24 cellular contexts compared by ENCODE assay signal in the genomic region with DNA sequence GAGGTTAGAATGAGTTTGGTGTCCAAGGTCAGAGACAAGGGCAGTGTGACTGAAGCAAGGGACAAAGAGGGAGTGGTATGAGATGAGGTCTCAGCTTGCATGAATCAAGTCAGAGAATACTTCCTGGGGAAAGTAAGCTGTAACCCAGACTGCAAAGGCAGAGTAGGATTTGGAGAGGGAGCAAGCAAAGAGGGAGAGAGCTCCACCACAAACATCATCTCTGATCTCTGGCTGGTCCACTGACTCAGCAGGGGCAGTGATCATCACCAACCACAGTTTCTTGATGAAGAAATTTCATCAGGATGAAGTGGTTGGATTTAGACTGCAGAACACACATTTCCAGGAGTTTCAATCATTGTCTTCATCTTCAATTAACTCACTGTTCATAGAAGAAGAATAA.
"Had no signal": no experiment of that assay in that cellular context is flagged by ENCODE, and none has a peak within 500 bp of the region (broad histone marks: within the 10 kb centered on the region; RNA-seq: fewer than 3 reads in every experiment).

No MANE protein-coding gene starts in this region.

- DNase-seq: activated CD4-positive, alpha-beta T cell treated with anti-CD3 and anti-CD28 coated beads for 48 hours; activated CD4-positive, alpha-beta T cell treated with anti-CD3 and anti-CD28 coated beads, Interleukin-2, amount 50 U/mL, for 4 hours; activated CD4-positive, CD25-positive, alpha-beta regulatory T cell treated with anti-CD3 and anti-CD28 coated beads, Interleukin-2, amount 50 U/mL, for 72 hours; activated CD8-positive, alpha-beta memory T cell treated with anti-CD3 and anti-CD28 coated beads, Interleukin-2, amount 50 U/mL, for 48 hours; activated CD8-positive, alpha-beta T cell treated with anti-CD3 and anti-CD28 coated beads, Interleukin-2, amount 10 ng/mL, durations not matched to agents 7 days and 5 days; activated effector memory CD4-positive, alpha-beta T cell treated with anti-CD3 and anti-CD28 coated beads, Interleukin-2, amount 50 U/mL, for 16 hours; activated naive CD4-positive, alpha-beta T cell treated with Interleukin-2 at 50 U/mL for 16 hours; activated naive CD8-positive, alpha-beta T cell treated with anti-CD3 and anti-CD28 coated beads, Interleukin-2, amount 50 U/mL, for 24 hours; activated T-cell treated with anti-CD3 and anti-CD28 coated beads, Interleukin-2, amount 50 U/mL, for 1 hour; amygdala; cerebellar nuclear complex; KG1; MM.1S; NCI-H1105 treated with DMSO at 0.1 percent for 48 hours; NCI-H1436 treated with DMSO at 0.1 percent for 48 hours; NCI-H187; NCI-H2081; SHP77 treated with DMSO at 0.1 percent for 48 hours had no signal

- H3K4me1 Mint-ChIP-seq: activated naive CD8-positive, alpha-beta T cell treated with anti-CD3 and anti-CD28 coated beads, Interleukin-2, amount 50 U/mL, for 24 hours had no signal

- H3K36me3 Mint-ChIP-seq: activated naive CD4-positive, alpha-beta T cell treated with anti-CD3 and anti-CD28 coated beads, Interleukin-2, amount 50 U/mL, for 72 hours; brain; WTC11 had no signal

- H3K27ac Mint-ChIP-seq: activated CD8-positive, alpha-beta T cell treated with anti-CD3 and anti-CD28 coated beads, Interleukin-2, amount 10 ng/mL, durations not matched to agents 7 days and 5 days; activated naive CD8-positive, alpha-beta T cell treated with anti-CD3 and anti-CD28 coated beads, Interleukin-2, amount 50 U/mL, for 24 hours; activated T-helper 1 cell treated with anti-CD3 and anti-CD28 coated beads, Interleukin-12 subunit alpha, Interleukin-12 subunit beta, Interleukin-2, Interleukin-4 antibody, amounts not matched to agents 30 ng/mL and 10 ng/mL and 1 ng/mL, durations not matched to agents 14 hours and 24 hours and 36 hours; brain; T-helper 1 cell treated with Interleukin-12 subunit alpha and Interleukin-12 subunit beta and Interleukin-4 antibody, amounts not matched to agents 30 μg/mL and 1 μg/mL, for 36 hours; WTC11 had no signal

- ATAC-seq: activated CD8-positive, alpha-beta T cell treated with anti-CD3 and anti-CD28 coated beads, Interleukin-2, amount 10 ng/mL, durations not matched to agents 7 days and 5 days; activated naive CD4-positive, alpha-beta T cell treated with anti-CD3 and anti-CD28 coated beads, Interleukin-2, amount 50 U/mL, for 72 hours; activated naive CD8-positive, alpha-beta T cell treated with anti-CD3 and anti-CD28 coated beads, Interleukin-2, amount 50 U/mL, for 24 hours; WTC11 had no signal

- H3K9me3 Mint-ChIP-seq: activated naive CD8-positive, alpha-beta T cell treated with anti-CD3 and anti-CD28 coated beads, Interleukin-2, amount 50 U/mL, for 24 hours; activated T-helper 1 cell treated with anti-CD3 and anti-CD28 coated beads, Interleukin-12 subunit alpha, Interleukin-12 subunit beta, Interleukin-2, Interleukin-4 antibody, amounts not matched to agents 30 ng/mL and 10 ng/mL and 1 ng/mL, durations not matched to agents 14 hours and 24 hours and 36 hours; T-helper 1 cell treated with Interleukin-12 subunit alpha and Interleukin-12 subunit beta and Interleukin-4 antibody, amounts not matched to agents 30 μg/mL and 1 μg/mL, for 36 hours had no signal

- H3K27ac ChIP-seq: cardiac muscle cell had no signal

- H3K4me3 Mint-ChIP-seq: activated CD8-positive, alpha-beta T cell treated with anti-CD3 and anti-CD28 coated beads, Interleukin-2, amount 10 ng/mL, durations not matched to agents 7 days and 5 days; activated naive CD8-positive, alpha-beta T cell treated with anti-CD3 and anti-CD28 coated beads, Interleukin-2, amount 50 U/mL, for 24 hours; activated T-helper 1 cell treated with anti-CD3 and anti-CD28 coated beads, Interleukin-12 subunit alpha, Interleukin-12 subunit beta, Interleukin-2, Interleukin-4 antibody, amounts not matched to agents 30 ng/mL and 10 ng/mL and 1 ng/mL, durations not matched to agents 14 hours and 24 hours and 36 hours; brain; T-helper 1 cell treated with Interleukin-12 subunit alpha and Interleukin-12 subunit beta and Interleukin-4 antibody, amounts not matched to agents 30 μg/mL and 1 μg/mL, for 36 hours; WTC11 had no signal

- H3K4me3 ChIP-seq: cardiac muscle cell had no signal

- H3K36me3 ChIP-seq: cardiac muscle cell had no signal
